Comparison of ENCODE assay signal across 8 cellular contexts in the genomic region with DNA sequence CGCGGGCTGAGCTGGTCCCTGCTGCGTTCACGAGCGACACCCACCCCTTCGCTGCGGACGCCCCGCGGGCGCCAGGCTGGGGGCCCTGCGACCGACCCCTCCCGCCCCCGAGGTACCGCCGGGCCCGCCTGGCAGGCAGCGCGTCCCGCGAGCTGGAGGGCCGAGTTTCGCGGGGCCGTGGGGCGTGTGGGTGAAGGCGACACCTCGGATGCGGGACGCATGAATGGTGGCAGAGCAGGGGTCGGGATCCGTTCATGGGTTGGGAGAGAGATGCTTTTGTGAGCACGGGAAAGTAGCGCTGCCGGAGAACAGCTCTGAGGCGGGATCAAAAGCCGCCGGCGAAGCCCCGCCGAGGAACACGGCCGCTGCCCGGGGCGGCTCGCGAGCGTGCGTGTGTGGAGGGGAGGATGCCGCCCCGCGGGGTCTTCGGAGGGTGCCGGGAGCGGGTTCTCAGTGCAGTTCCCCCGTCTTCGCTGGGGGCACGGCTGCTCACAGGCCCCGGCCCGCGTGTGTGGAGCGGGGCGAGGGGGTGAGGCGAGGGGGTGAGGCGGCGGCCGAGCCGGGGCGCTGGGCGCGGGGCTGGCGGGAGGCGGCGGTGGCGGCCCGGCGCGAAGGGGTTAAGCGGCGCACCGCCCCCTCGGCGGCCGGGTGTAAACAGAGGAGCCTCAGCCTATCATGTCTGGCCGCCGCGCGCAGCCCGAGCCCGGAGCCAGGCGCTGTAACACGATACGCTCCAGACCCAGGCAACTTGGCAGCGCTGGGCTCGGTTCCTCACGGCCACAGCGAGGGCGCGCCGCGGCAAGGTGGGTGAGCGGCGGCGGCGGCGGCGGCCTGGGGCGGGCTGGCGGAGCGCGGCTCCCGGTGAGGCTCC.
A peak's percentile ranks its signal among the peaks of the same experiment; 100 is the strongest.
DNase-seq lines count a peak whose midpoint lies in the region; ATAC-seq, FAIRE-seq and TF ChIP-seq lines count a peak whose summit lies in the region.

No MANE protein-coding gene starts in this region.

- no peaks in the 10 kb centered on the region for H3K9me3 Mint-ChIP-seq in osteocyte (ENCODE audit: unreplicated experiment)

- peak overlapping the region; percentile 93 for H3K4me3 Mint-ChIP-seq in osteocyte (ENCODE audit: unreplicated experiment)

- no peak for TF ChIP-seq CTCF in heart left ventricle (IDR thresholded peaks at IDR 0.05)
- TF ChIP-seq CTCF in osteocyte (IDR thresholded peaks at IDR 0.05) = no peak

- H3K27ac Mint-ChIP-seq in osteocyte (ENCODE audit: unreplicated experiment) = peak overlapping the region; percentile 67

- peak overlapping the region in 9 of 12 donors; percentile 4 to 84 (median 43) for H3K27ac ChIP-seq in heart left ventricle

- FAIRE-seq in RCC 7860 (lab: Jason Lieb, UNC) = no peak

- peak; percentile 90 for ATAC-seq in GM21390 (IDR thresholded peaks at IDR 0.05; ENCODE audit: unreplicated experiment)
- peak; percentile 100 for ATAC-seq in heart left ventricle

- TF ChIP-seq POLR2A in heart left ventricle (IDR thresholded peaks at IDR 0.05) = peak in 1 of 2 donors; percentile 63

- peaks cover 22% of the 10 kb centered on the region for H3K4me1 Mint-ChIP-seq in osteocyte (ENCODE audit: unreplicated experiment)

- H3K27me3 ChIP-seq in heart left ventricle = peaks cover 0 to 55% (median 0%) of the 10 kb centered on the region in 9 donors

- intact Hi-C loops in heart left ventricle (cut with DNase I) = no loop called here

- H3K27me3 Mint-ChIP-seq in osteocyte (ENCODE audit: unreplicated experiment) = peaks cover 10% of the 10 kb centered on the region

- peak overlapping the region; percentile 57 to 92 (median 68) for H3K4me3 ChIP-seq in heart left ventricle

- peak; percentile 61 for DNase-seq in COLO829 (ENCODE audit: low spot score)
- DNase-seq in HS-5 (ENCODE audit: low read depth) = peak; percentile 31
- peak; percentile 59 for DNase-seq in RCC 7860 (ENCODE audit: low spot score)
- DNase-seq in amniotic stem cell (lab: John Stamatoyannopoulos, UW) = peak; percentile 89
- peak; percentile 86 to 94 (median 92) for DNase-seq in heart left ventricle
- DNase-seq in osteocyte (ENCODE audit: extremely low spot score, unreplicated experiment) = peak; percentile 95
- DNase-seq in ureter (ENCODE audit: low spot score) = peak; percentile 75

- no peaks in the 10 kb centered on the region for H3K9me3 ChIP-seq in heart left ventricle

- peaks cover 0 to 16% (median 5%) of the 10 kb centered on the region in 12 donors for H3K4me1 ChIP-seq in heart left ventricle

- 0 to 1% (median 1%) methylated on average over 17 to 113 of the region's 113 CpGs; no CpG with 5 or more reads in 1 of the 4 donors for WGBS in heart left ventricle, 4 donors

- no peaks in the 10 kb centered on the region for H3K36me3 Mint-ChIP-seq in osteocyte (ENCODE audit: unreplicated experiment)

- no peaks in the 10 kb centered on the region for H3K36me3 ChIP-seq in heart left ventricle

Comparison
In these comparisons a context has a peak if more than half of its experiments do, and no peak if none do; other contexts are left out.
1. Peak in every context shown above with its lines: DNase-seq, ATAC-seq, H3K4me3 ChIP-seq and H3K27ac ChIP-seq.
2. DNase-seq: peak in every context shown above with its lines; median percentile 95 in osteocyte; 92 in heart left ventricle; 89 in amniotic stem cell; 75 in ureter; 61 in COLO829; 59 in RCC 7860; 31 in HS-5.